12 cellular contexts compared by ENCODE assay signal in the genomic region with DNA sequence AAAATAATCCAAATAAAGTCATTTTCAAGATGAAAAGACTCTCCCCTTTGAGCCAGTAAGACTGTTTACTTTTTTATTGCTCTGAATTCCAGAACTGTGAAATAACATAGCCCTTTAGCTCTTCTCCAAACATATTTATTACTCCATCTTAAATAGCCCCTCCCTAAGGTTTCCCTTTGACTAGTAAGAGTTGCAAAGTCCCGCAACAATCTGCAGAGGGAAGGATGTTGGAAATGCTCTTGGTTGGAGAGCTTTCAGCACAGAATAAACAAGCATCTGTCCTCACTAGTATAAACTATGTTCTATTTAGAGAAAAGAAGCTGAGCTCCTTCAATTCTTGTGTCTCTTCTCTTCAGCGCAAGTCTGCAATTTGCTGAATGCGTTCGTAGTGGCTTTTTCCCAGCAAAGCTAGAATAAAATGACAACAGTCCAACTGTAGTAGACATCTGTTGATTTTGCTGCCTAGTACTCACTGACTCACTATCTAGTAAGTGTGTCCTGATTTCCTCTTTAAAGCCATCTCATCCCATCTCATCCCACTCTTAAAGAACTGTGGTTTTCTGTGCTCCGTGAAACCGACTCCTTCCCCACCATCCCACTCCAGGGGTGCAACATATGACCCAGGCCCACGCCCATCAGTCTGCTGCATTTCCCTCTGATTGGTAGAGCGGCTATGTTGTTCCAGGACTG.
DNase-seq lines count a peak whose midpoint lies in the region; ATAC-seq and TF ChIP-seq lines count a peak whose summit lies in the region.
"Had no signal": no experiment of that assay in that cellular context is flagged by ENCODE, and none has a peak within 500 bp of the region (broad histone marks: within the 10 kb centered on the region; RNA-seq: fewer than 3 reads in every experiment).

No MANE protein-coding gene starts in this region.

- DNase-seq in BJ (ENCODE audit: low read depth) (peak; percentile 76), RWPE2 (ENCODE audit: low spot score) (no peak), globus pallidus (ENCODE audit: low spot score) (peak; percentile 13), sciatic nerve (ENCODE audit: low spot score) (no peak), HAP-1 (ENCODE audit: low spot score in 2 of 2) (no peak), KBM-7 (no peak)
- DNase-seq: activated CD4-positive, alpha-beta T cell treated with anti-CD3 and anti-CD28 coated beads, Interleukin-2, amount 50 U/mL, for 4 hours; NCI-H2081 treated with DMSO at 0.1 percent for 48 hours; SHP77 treated with DMSO at 0.1 percent for 48 hours had no signal

- H3K4me1 ChIP-seq in RWPE2 (ENCODE audit: insufficient read depth, poor library complexity, severe bottlenecking) (no peaks in the 10 kb centered on the region), HAP-1 (peaks cover 10% of the 10 kb centered on the region; the same call in 1 of the 2 replicates)

- in situ Hi-C loops in HAP-1 (cut with MboI; ENCODE audit: low sequenced_read_pairs): no loop called here
- in situ Hi-C loops in KBM-7 (cut with MboI; ENCODE audit: low pct_unique_long_range_greater_than_20kb, low sequenced_read_pairs): no loop called here

- POLR2A ChIA-PET in BJ (lab: Charles Lee): interaction anchor here (0.6 kb wide), 1 partner anchor 112 kb away, joined by 21 read pairs; no protein-coding TSS in a partner anchor

- peak overlapping the region; percentile 5; the same call in 1 of the 2 replicates for H3K4me3 ChIP-seq in BJ (ENCODE audit: low read depth, low read length)
- no peak overlapping the region for H3K4me3 ChIP-seq in RWPE2 (ENCODE audit: severe bottlenecking)
- no peak overlapping the region for H3K4me3 ChIP-seq in HAP-1

- H3K27me3 ChIP-seq in BJ (ENCODE audit: control insufficient read depth, insufficient read depth, low read length): no peaks in the 10 kb centered on the region
- H3K27me3 ChIP-seq in RWPE2 (ENCODE audit: insufficient read depth, poor library complexity, severe bottlenecking): no peaks in the 10 kb centered on the region
- peaks cover 26% of the 10 kb centered on the region for H3K27me3 ChIP-seq in HAP-1 (ENCODE audit: low read depth)

- no peak for TF ChIP-seq CTCF in BJ (IDR thresholded peaks at IDR 0.05; ENCODE audit: insufficient read depth, low read depth, low read length)
- no peak for TF ChIP-seq CTCF in RWPE2 (IDR thresholded peaks at IDR 0.05; ENCODE audit: poor library complexity, severe bottlenecking)

- intact Hi-C loops in sciatic nerve (cut with DNase I): no loop called here

- peak; percentile 12; the same call in 1 of the 3 replicates for ATAC-seq in RWPE2 (ENCODE audit: low read depth)
- ATAC-seq in sciatic nerve: peak; percentile 64
- no peak for ATAC-seq in HG03139 (IDR thresholded peaks at IDR 0.05; ENCODE audit: unreplicated experiment)
- ATAC-seq in esophagus mucosa: no peak
- ATAC-seq: HepG2 had no signal

- H3K9me3 ChIP-seq in RWPE2 (ENCODE audit: severe bottlenecking) (no peaks in the 10 kb centered on the region), HAP-1 (no peaks in the 10 kb centered on the region; the same call in 1 of the 2 replicates)

- H3K36me3 ChIP-seq in BJ (ENCODE audit: control insufficient read depth, insufficient read depth, low read length) (no peaks in the 10 kb centered on the region), RWPE2 (ENCODE audit: low read depth) (no peaks in the 10 kb centered on the region), HAP-1 (replicated peaks) (no peaks in the 10 kb centered on the region)

- no peak overlapping the region for H3K27ac ChIP-seq in RWPE2 (ENCODE audit: poor library complexity, severe bottlenecking)

- CTCF ChIA-PET in BJ (lab: Yijun Ruan, JAX): interaction anchor here (1.3 kb wide), 1 partner anchor 15 kb away, joined by 4 read pairs; no protein-coding TSS in a partner anchor

Comparison
In these comparisons a context has a peak if more than half of its experiments do, and no peak if none do; other contexts are left out.
1. DNase-seq: peak in BJ (single experiment) and globus pallidus (single experiment); none in RWPE2 (single experiment), sciatic nerve (single experiment), HAP-1 (0 of 2) and KBM-7 (single experiment).
2. ATAC-seq: peak in RWPE2 (single experiment) and sciatic nerve (single experiment); none in HG03139 (single experiment) and esophagus mucosa (single experiment).